16 cellular contexts compared by ENCODE assay signal in genomic region chr4:33072340-33073089, GRCh38.
"Had no signal": no experiment of that assay in that cellular context is flagged by ENCODE, and none has a peak within 500 bp of the region (broad histone marks: within the 10 kb centered on the region; RNA-seq: fewer than 3 reads in every experiment).

No MANE protein-coding gene starts in this region.

- DNase-seq: activated CD4-positive, alpha-beta T cell treated with anti-CD3 and anti-CD28 coated beads, Interleukin-2, amount 10 ng/mL, durations not matched to agents 7 days and 5 days; activated gamma-delta T cell treated with Interleukin-2 at 50 U/mL for 16 hours; activated naive CD8-positive, alpha-beta T cell treated with anti-CD3 and anti-CD28 coated beads, Interleukin-2, amount 10 ng/mL, durations not matched to agents 7 days and 5 days; mesendoderm; right cardiac atrium; stimulated activated CD4-positive, alpha-beta T cell treated with anti-CD3 and anti-CD28 coated beads, Interleukin-12 subunit alpha, Interleukin-12 subunit beta, amount 100 ng/mL, for 4 hours; stimulated activated CD4-positive, alpha-beta T cell treated with anti-CD3 and anti-CD28 coated beads, Interleukin-2, amount 100 ng/mL, for 24 hours; SW 1271; tibial artery had no signal

- ATAC-seq: right cardiac atrium; stimulated activated effector memory CD8-positive, alpha-beta T cell treated with anti-CD3 and anti-CD28 coated beads, Interleukin-12 subunit alpha, Interleukin-12 subunit beta, amount 100 ng/mL, for 72 hours had no signal

- H3K27ac ChIP-seq: ascending aorta, epithelial cell of prostate, prostate gland, tibial artery had no signal

- H3K27me3 ChIP-seq: ascending aorta, tibial artery had no signal

- FAIRE-seq: bronchial epithelial cell, keratinocyte, urothelium cell line had no signal

- H3K36me3 ChIP-seq: ascending aorta, prostate gland, tibial artery had no signal

- H3K4me1 ChIP-seq: ascending aorta, prostate gland had no signal

- H3K9me3 ChIP-seq: ascending aorta, prostate gland, tibial artery had no signal

- H3K4me3 ChIP-seq: ascending aorta, prostate gland, tibial artery had no signal
